ENCODE assay signal across 9 cellular contexts in genomic region chr1:57883145-57883699, GRCh38.
"Had no signal": no experiment of that assay in that cellular context is flagged by ENCODE, and none has a peak within 500 bp of the region (broad histone marks: within the 10 kb centered on the region; RNA-seq: fewer than 3 reads in every experiment).

No MANE protein-coding gene starts in this region.

- H3K4me1 ChIP-seq: HAP-1 had no signal

- H3K9ac ChIP-seq: GM23248 had no signal

- H3K4me3 ChIP-seq: GM23248, GM23338, HAP-1 had no signal

- H2AFZ ChIP-seq: GM23248, GM23338 had no signal

- H3K36me3 ChIP-seq: HAP-1 had no signal

- H3K27ac ChIP-seq: GM23248 had no signal

- H3K4me2 ChIP-seq: GM23338 had no signal

- H3K27ac Mint-ChIP-seq: GM23338, H9, HFFc6 had no signal

- H3K4me3 Mint-ChIP-seq: GM23338, H9, HFFc6 had no signal

- H3K9me3 Mint-ChIP-seq: GM23338, H9 had no signal

- ATAC-seq: GM23338, HCT116 had no signal

- H3K9me3 ChIP-seq: HAP-1 had no signal

- DNase-seq: GM23248, GOT3, H7, H9, HCEC 1CT, HFFc6 had no signal
